ENCODE assay signal across 22 cellular contexts in the genomic region with DNA sequence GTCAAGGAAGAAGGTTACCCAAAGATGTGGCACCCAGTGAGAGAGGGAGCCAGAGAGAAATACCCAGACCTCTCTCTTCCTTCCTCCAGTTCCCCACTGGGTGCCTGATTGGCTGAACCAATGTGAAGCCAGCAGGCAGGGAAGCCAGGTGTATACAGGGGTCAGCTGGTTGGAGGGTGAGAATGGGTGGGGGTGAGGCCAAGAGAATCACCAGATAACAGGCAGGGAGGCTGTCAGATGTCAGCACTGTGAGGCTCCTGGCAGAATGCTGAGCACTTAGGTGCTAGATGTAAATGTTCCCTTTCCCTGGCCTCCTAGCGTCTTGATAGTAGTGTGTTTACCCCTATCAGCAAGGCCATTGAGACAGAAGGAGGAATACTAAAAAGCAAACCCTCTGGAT.
A peak's percentile ranks its signal among the peaks of the same experiment; 100 is the strongest.
DNase-seq lines count a peak whose midpoint lies in the region; ATAC-seq and TF ChIP-seq lines count a peak whose summit lies in the region.
"Had no signal": no experiment of that assay in that cellular context is flagged by ENCODE, and none has a peak within 500 bp of the region (broad histone marks: within the 10 kb centered on the region; RNA-seq: fewer than 3 reads in every experiment).

No MANE protein-coding gene starts in this region.

- DNase-seq in Right ventricle myocardium inferior (ENCODE audit: missing footprints) (no peak), cardiac septum (ENCODE audit: low spot score) (no peak), T-cell (no peak), heart left ventricle (no peak), NK-92 (lab: John Stamatoyannopoulos, UW; ENCODE audit: unreplicated experiment) (no peak), type B pancreatic cell (ENCODE audit: extremely low spot score, unreplicated experiment) (no peak)
- no peak for DNase-seq in stimulated activated effector memory CD8-positive, alpha-beta T cell treated with anti-CD3 and anti-CD28 coated beads, Interleukin-12 subunit alpha, Interleukin-12 subunit beta, amount 100 ng/mL, for 72 hours (ENCODE audit: low spot score in 2 of 2)
- DNase-seq: activated CD8-positive, alpha-beta T cell treated with anti-CD3 and anti-CD28 coated beads, Interleukin-2, amount 10 ng/mL, durations not matched to agents 7 days and 5 days; activated naive CD8-positive, alpha-beta T cell treated with anti-CD3 and anti-CD28 coated beads, Interleukin-2, amount 10 ng/mL, durations not matched to agents 7 days and 5 days; hippocampal formation; Karpas-422; kidney; NCI-H1048; NCI-H2081 treated with DMSO at 0.1 percent for 48 hours; NCI-H526 treated with DMSO at 0.1 percent for 48 hours; spleen; stimulated activated CD8-positive, alpha-beta memory T cell treated with anti-CD3 and anti-CD28 coated beads, Interleukin-4, amount 100 ng/mL, for 48 hours had no signal

- intact Hi-C loops in Right ventricle myocardium inferior (cut with DNase I), result no loop called here
- intact Hi-C loops in cardiac septum (cut with DNase I), result no loop called here
- intact Hi-C loops in heart left ventricle (cut with DNase I), result no loop called here

- no peaks in the 10 kb centered on the region for H3K27me3 ChIP-seq in heart left ventricle
- H3K27me3 ChIP-seq: spleen had no signal

- CTCF ChIA-PET in T-cell (lab: Charles Lee), result interaction anchor here in 1 of 2 donors (0.5 kb wide), 1 partner anchor 47 kb away, joined by 3 read pairs; no protein-coding TSS in a partner anchor

- peak overlapping the region; percentile 36 to 45 for H3K27ac Mint-ChIP-seq in T-cell
- peak overlapping the region; percentile 81 for H3K27ac Mint-ChIP-seq in stimulated activated effector memory CD8-positive, alpha-beta T cell treated with anti-CD3 and anti-CD28 coated beads, Interleukin-12 subunit alpha, Interleukin-12 subunit beta, amount 100 ng/mL, for 72 hours
- no peak overlapping the region for H3K27ac Mint-ChIP-seq in type B pancreatic cell
- H3K27ac Mint-ChIP-seq: activated CD8-positive, alpha-beta T cell treated with anti-CD3 and anti-CD28 coated beads, Interleukin-2, amount 10 ng/mL, durations not matched to agents 7 days and 5 days; activated naive CD8-positive, alpha-beta T cell treated with anti-CD3 and anti-CD28 coated beads, Interleukin-2, amount 10 ng/mL, durations not matched to agents 7 days and 5 days; T-helper 1 cell treated with Interleukin-12 subunit alpha and Interleukin-12 subunit beta and Interleukin-4 antibody, amounts not matched to agents 30 μg/mL and 1 μg/mL, for 36 hours had no signal

- no peaks in the 10 kb centered on the region for H3K9me3 Mint-ChIP-seq in T-cell
- no peaks in the 10 kb centered on the region for H3K9me3 Mint-ChIP-seq in stimulated activated effector memory CD8-positive, alpha-beta T cell treated with anti-CD3 and anti-CD28 coated beads, Interleukin-12 subunit alpha, Interleukin-12 subunit beta, amount 100 ng/mL, for 72 hours
- no peaks in the 10 kb centered on the region for H3K9me3 Mint-ChIP-seq in type B pancreatic cell
- H3K9me3 Mint-ChIP-seq: activated naive CD8-positive, alpha-beta T cell treated with anti-CD3 and anti-CD28 coated beads, Interleukin-2, amount 10 ng/mL, durations not matched to agents 7 days and 5 days; brain; neural crest cell; T-helper 1 cell treated with Interleukin-12 subunit alpha and Interleukin-12 subunit beta and Interleukin-4 antibody, amounts not matched to agents 30 μg/mL and 1 μg/mL, for 36 hours had no signal

- peaks cover 8 to 61% (median 40%) of the 10 kb centered on the region in 12 donors for H3K4me1 ChIP-seq in heart left ventricle

- peaks cover 60 to 61% (median 60%) of the 10 kb centered on the region in 3 donors for H3K4me1 Mint-ChIP-seq in T-cell
- peaks cover 46% of the 10 kb centered on the region for H3K4me1 Mint-ChIP-seq in stimulated activated effector memory CD8-positive, alpha-beta T cell treated with anti-CD3 and anti-CD28 coated beads, Interleukin-12 subunit alpha, Interleukin-12 subunit beta, amount 100 ng/mL, for 72 hours
- peaks cover 40% of the 10 kb centered on the region for H3K4me1 Mint-ChIP-seq in type B pancreatic cell (ENCODE audit: unreplicated experiment)

- H3K27ac ChIP-seq in heart left ventricle, result peak overlapping the region in 1 of 12 donors; percentile 24
- H3K27ac ChIP-seq: coronary artery had no signal

- H3K9me3 ChIP-seq in heart left ventricle, result no peaks in the 10 kb centered on the region
- H3K9me3 ChIP-seq: spleen had no signal

- H3K27me3 Mint-ChIP-seq in T-cell (no peaks in the 10 kb centered on the region), type B pancreatic cell (no peaks in the 10 kb centered on the region)
- H3K27me3 Mint-ChIP-seq: activated naive CD8-positive, alpha-beta T cell treated with anti-CD3 and anti-CD28 coated beads, Interleukin-2, amount 10 ng/mL, durations not matched to agents 7 days and 5 days; brain had no signal

- POLR2A ChIA-PET in T-cell (lab: Charles Lee), result no interaction called here

- no peak for TF ChIP-seq POLR2A in heart left ventricle (IDR thresholded peaks at IDR 0.05)

- TF ChIP-seq CTCF in heart left ventricle (IDR thresholded peaks at IDR 0.05) (no peak), type B pancreatic cell (conservative IDR thresholded peaks at IDR 0.05) (no peak)

- WGBS in heart left ventricle, 4 donors, result 0 to 77% (median 34%) methylated on average over 1 of the region's 1 CpG

- no peak overlapping the region for H3K4me3 Mint-ChIP-seq in T-cell
- H3K4me3 Mint-ChIP-seq in stimulated activated effector memory CD8-positive, alpha-beta T cell treated with anti-CD3 and anti-CD28 coated beads, Interleukin-12 subunit alpha, Interleukin-12 subunit beta, amount 100 ng/mL, for 72 hours, result no peak overlapping the region
- H3K4me3 Mint-ChIP-seq in type B pancreatic cell, result no peak overlapping the region
- H3K4me3 Mint-ChIP-seq: activated CD8-positive, alpha-beta T cell treated with anti-CD3 and anti-CD28 coated beads, Interleukin-2, amount 10 ng/mL, durations not matched to agents 7 days and 5 days; activated naive CD8-positive, alpha-beta T cell treated with anti-CD3 and anti-CD28 coated beads, Interleukin-2, amount 10 ng/mL, durations not matched to agents 7 days and 5 days; brain; neural crest cell; T-helper 1 cell treated with Interleukin-12 subunit alpha and Interleukin-12 subunit beta and Interleukin-4 antibody, amounts not matched to agents 30 μg/mL and 1 μg/mL, for 36 hours had no signal

- peak; percentile 81 for ATAC-seq in Right ventricle myocardium inferior
- no peak for ATAC-seq in T-cell (replicated peaks in 1 of 4)
- ATAC-seq in heart left ventricle, result peak in 3 of 4 donors; percentile 18 to 81 (median 62)
- ATAC-seq in stimulated activated effector memory CD8-positive, alpha-beta T cell treated with anti-CD3 and anti-CD28 coated beads, Interleukin-12 subunit alpha, Interleukin-12 subunit beta, amount 100 ng/mL, for 72 hours, result no peak
- ATAC-seq in GM18870 (IDR thresholded peaks at IDR 0.05; ENCODE audit: unreplicated experiment), result no peak
- ATAC-seq: activated CD8-positive, alpha-beta T cell treated with anti-CD3 and anti-CD28 coated beads, Interleukin-2, amount 10 ng/mL, durations not matched to agents 7 days and 5 days had no signal

- no peak overlapping the region for H3K4me3 ChIP-seq in heart left ventricle
- H3K4me3 ChIP-seq: coronary artery, spleen had no signal

- peaks cover 0 to 3% (median 0%) of the 10 kb centered on the region in 9 donors for H3K36me3 ChIP-seq in heart left ventricle

- peaks cover 18% of the 10 kb centered on the region for H3K36me3 Mint-ChIP-seq in T-cell
- H3K36me3 Mint-ChIP-seq in stimulated activated effector memory CD8-positive, alpha-beta T cell treated with anti-CD3 and anti-CD28 coated beads, Interleukin-12 subunit alpha, Interleukin-12 subunit beta, amount 100 ng/mL, for 72 hours, result peaks cover 4% of the 10 kb centered on the region
- peaks cover 4% of the 10 kb centered on the region for H3K36me3 Mint-ChIP-seq in type B pancreatic cell

Comparison
In these comparisons a context has a peak if more than half of its experiments do, and no peak if none do; other contexts are left out.
1. ATAC-seq: peak in Right ventricle myocardium inferior (single experiment) and heart left ventricle (3 of 4); none in T-cell (0 of 4), stimulated activated effector memory CD8-positive, alpha-beta T cell treated with anti-CD3 and anti-CD28 coated beads, Interleukin-12 subunit alpha, Interleukin-12 subunit beta, amount 100 ng/mL, for 72 hours (single experiment) and GM18870 (single experiment).